16 cellular contexts compared by ENCODE assay signal in genomic region chr11:69130586-69131566, GRCh38. TPM values are rescaled to one million over a fixed set of nuclear protein-coding genes. Genes with fewer than 3 reads are reported as not detected.
DNase-seq lines count a peak whose midpoint lies in the region; ATAC-seq and TF ChIP-seq lines count a peak whose summit lies in the region.
"Had no signal": no experiment of that assay in that cellular context is flagged by ENCODE, and none has a peak within 500 bp of the region (broad histone marks: within the 10 kb centered on the region; RNA-seq: fewer than 3 reads in every experiment).

No MANE protein-coding gene starts in this region.

- no peaks in the 10 kb centered on the region for H3K36me3 ChIP-seq in endodermal cell (ENCODE audit: control insufficient read depth, insufficient read depth, low read length)
- H3K36me3 ChIP-seq in lower lobe of right lung, result no peaks in the 10 kb centered on the region
- no peaks in the 10 kb centered on the region for H3K36me3 ChIP-seq in aorta (ENCODE audit: control insufficient read depth in 1 of 2, insufficient read depth in 2 of 2, low read length in 1 of 2)
- H3K36me3 ChIP-seq: brain microvascular endothelial cell, uterus had no signal

- H3K4me1 ChIP-seq in endodermal cell (ENCODE audit: control insufficient read depth, insufficient read depth, low read length), result no peaks in the 10 kb centered on the region
- peaks cover 7% of the 10 kb centered on the region for H3K4me1 ChIP-seq in lower lobe of right lung
- peaks cover 0 to 2% of the 10 kb centered on the region in 2 donors for H3K4me1 ChIP-seq in aorta (ENCODE audit: control insufficient read depth in 1 of 2, insufficient read depth in 2 of 2, low read length in 2 of 2)

- peak overlapping the region; percentile 48 for H3K27ac Mint-ChIP-seq in endodermal cell
- H3K27ac Mint-ChIP-seq: activated naive CD8-positive, alpha-beta T cell; CD4-positive, alpha-beta T cell had no signal

- no peak overlapping the region for H3K4me3 Mint-ChIP-seq in endodermal cell
- H3K4me3 Mint-ChIP-seq: activated naive CD8-positive, alpha-beta T cell; activated T-cell treated with anti-CD3 and anti-CD28 coated beads, Interleukin-2, amount 50 U/mL, for 4 hours; CD4-positive, alpha-beta T cell; nephron had no signal

- no peak for TF ChIP-seq CTCF in endodermal cell (conservative IDR thresholded peaks at IDR 0.05)
- no peak for TF ChIP-seq CTCF in lower lobe of right lung (IDR thresholded peaks at IDR 0.05)

- intact Hi-C loops in Right ventricle myocardium inferior (cut with DNase I) (loop anchor here (5.0 kb wide), 1 partner anchor 71 kb away; no protein-coding TSS in a partner anchor), cardiac septum (cut with DNase I) (loop anchor here (10.0 kb wide), 1 partner anchor 294 kb away; no protein-coding TSS in a partner anchor), lower lobe of right lung (cut with DNase I) (no loop called here), aorta (cut with DNase I) (loop anchor here in 1 of 2 donors (10.0 kb wide), 1 partner anchor 114 kb away; no protein-coding TSS in a partner anchor)

- peaks cover 23% of the 10 kb centered on the region for H3K9me3 ChIP-seq in endodermal cell (ENCODE audit: control insufficient read depth, low read length)
- H3K9me3 ChIP-seq in lower lobe of right lung, result peaks cover 5% of the 10 kb centered on the region
- no peaks in the 10 kb centered on the region for H3K9me3 ChIP-seq in aorta (ENCODE audit: control insufficient read depth, low read length)
- H3K9me3 ChIP-seq: uterus had no signal

- H3K27ac ChIP-seq in endodermal cell (ENCODE audit: low read depth, low read length) (no peak overlapping the region), lower lobe of right lung (no peak overlapping the region), aorta (ENCODE audit: low read depth in 1 of 2, low read length in 2 of 2) (peak overlapping the region; percentile 8 to 77)
- H3K27ac ChIP-seq: brain microvascular endothelial cell, uterus had no signal

- no peak for DNase-seq in Right ventricle myocardium inferior (ENCODE audit: missing footprints)
- DNase-seq in cardiac septum (ENCODE audit: low spot score), result no peak
- DNase-seq in endodermal cell, result peak; percentile 62
- no peak for DNase-seq in lower lobe of right lung
- peak; percentile 85 for DNase-seq in aorta
- DNase-seq in DMS53 (lab: John Stamatoyannopoulos, UW), result no peak
- no peak for DNase-seq in NCI-H1105 (lab: John Stamatoyannopoulos, UW)
- DNase-seq: activated T-cell treated with anti-CD3 and anti-CD28 coated beads, Interleukin-2, amount 50 U/mL, for 4 hours; erythroblast; stimulated activated naive CD4-positive, alpha-beta T cell treated with Interleukin-2 at 50 U/mL for 16 hours had no signal

- no peak overlapping the region for H3K9ac ChIP-seq in endodermal cell (ENCODE audit: extremely low read depth, low read length, poor library complexity, severe bottlenecking)

- 76 to 85% methylated on average over 19 to 22 of the region's 22 CpGs for WGBS in endodermal cell (ENCODE audit: insufficient coverage in 1 of 2, insufficient read length in 1 of 2), 2 experiments
- WGBS in aorta, 2 donors, result 28 to 31% methylated on average over 22 of the region's 22 CpGs

- H3K4me1 Mint-ChIP-seq in endodermal cell, result peaks cover 3% of the 10 kb centered on the region
- H3K4me1 Mint-ChIP-seq: nephron had no signal

- peaks cover 5% of the 10 kb centered on the region for H3K36me3 Mint-ChIP-seq in endodermal cell (ENCODE audit: low read depth)

- H3K4me3 ChIP-seq in endodermal cell (ENCODE audit: low read length) (no peak overlapping the region), lower lobe of right lung (no peak overlapping the region), aorta (ENCODE audit: low read length in 2 of 2) (no peak overlapping the region)
- H3K4me3 ChIP-seq: uterus had no signal

- H3K27me3 Mint-ChIP-seq in endodermal cell (ENCODE audit: insufficient read depth), result peaks cover 2% of the 10 kb centered on the region
- H3K27me3 Mint-ChIP-seq: activated naive CD8-positive, alpha-beta T cell; CD4-positive, alpha-beta T cell had no signal

- ATAC-seq in Right ventricle myocardium inferior (peak; percentile 66), lower lobe of right lung (peak; percentile 12 to 36), aorta (ENCODE audit: low FRiP score) (peak; percentile 62), HG03025 (IDR thresholded peaks at IDR 0.05; ENCODE audit: low FRiP score, unreplicated experiment) (no peak)
- ATAC-seq: activated T-cell treated with anti-CD3 and anti-CD28 coated beads, Interleukin-2, amount 50 U/mL, for 4 hours had no signal

- peaks cover 31% of the 10 kb centered on the region for H3K9me3 Mint-ChIP-seq in endodermal cell

- H3K27me3 ChIP-seq in endodermal cell (ENCODE audit: control insufficient read depth, insufficient read depth, low read length, poor library complexity, severe bottlenecking) (no peaks in the 10 kb centered on the region), lower lobe of right lung (ENCODE audit: low read depth) (no peaks in the 10 kb centered on the region), aorta (ENCODE audit: control insufficient read depth in 1 of 2, insufficient read depth in 2 of 2, low read length in 1 of 2) (no peaks in the 10 kb centered on the region)
- H3K27me3 ChIP-seq: brain microvascular endothelial cell, uterus had no signal

RNA-seq across cellular contexts. Expression of gene SMIM38, which starts 24.9 kb away (rescaled TPM):
- total RNA-seq in Right ventricle myocardium inferior, result 0.11 TPM
- total RNA-seq in cardiac septum, result 0.19 TPM
- total RNA-seq in endodermal cell, result under 1 TPM; 0.20 to 0.64 TPM
- polyA plus RNA-seq in endodermal cell (2013, experiment 1 of 2), result 0.18 TPM
- not detected for polyA plus RNA-seq in endodermal cell (2013, experiment 2 of 2)
- not detected for total RNA-seq in lower lobe of right lung
- 1 to 10 TPM; 1.6 to 2.8 TPM for total RNA-seq in aorta
- polyA plus RNA-seq in aorta, result under 1 TPM in 1 of 2 donors, not detected in 1; 0.56 TPM

Comparison
In these comparisons a context has a peak if more than half of its experiments do, and no peak if none do; other contexts are left out.
1. DNase-seq: peak in endodermal cell (single experiment) and aorta (2 of 2); none in Right ventricle myocardium inferior (single experiment), cardiac septum (single experiment), lower lobe of right lung (single experiment), DMS53 (single experiment) and NCI-H1105 (single experiment).
2. H3K27ac ChIP-seq: peak in aorta (2 of 2); none in endodermal cell (single experiment) and lower lobe of right lung (single experiment).